ENCODE assay signal across 1 cellular context in genomic region chr1:66343569-66344325, GRCh38.
TF ChIP-seq lines count a peak whose summit lies in the region.

No MANE protein-coding gene starts in this region.

TF ChIP-seq in SK-N-SH, 30 proteins besides CTCF, POLR2A, EP300 and RAD21 (continued from another document):
- TF ChIP-seq, protein P1, sequence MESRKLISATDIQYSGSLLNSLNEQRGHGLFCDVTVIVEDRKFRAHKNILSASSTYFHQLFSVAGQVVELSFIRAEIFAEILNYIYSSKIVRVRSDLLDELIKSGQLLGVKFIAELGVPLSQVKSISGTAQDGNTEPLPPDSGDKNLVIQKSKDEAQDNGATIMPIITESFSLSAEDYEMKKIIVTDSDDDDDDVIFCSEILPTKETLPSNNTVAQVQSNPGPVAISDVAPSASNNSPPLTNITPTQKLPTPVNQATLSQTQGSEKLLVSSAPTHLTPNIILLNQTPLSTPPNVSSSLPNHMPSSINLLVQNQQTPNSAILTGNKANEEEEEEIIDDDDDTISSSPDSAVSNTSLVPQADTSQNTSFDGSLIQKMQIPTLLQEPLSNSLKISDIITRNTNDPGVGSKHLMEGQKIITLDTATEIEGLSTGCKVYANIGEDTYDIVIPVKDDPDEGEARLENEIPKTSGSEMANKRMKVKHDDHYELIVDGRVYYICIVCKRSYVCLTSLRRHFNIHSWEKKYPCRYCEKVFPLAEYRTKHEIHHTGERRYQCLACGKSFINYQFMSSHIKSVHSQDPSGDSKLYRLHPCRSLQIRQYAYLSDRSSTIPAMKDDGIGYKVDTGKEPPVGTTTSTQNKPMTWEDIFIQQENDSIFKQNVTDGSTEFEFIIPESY (IDR thresholded peaks at IDR 0.05; ENCODE audit: borderline replicate concordance, low read depth): no peak
- TF ChIP-seq USF1 (IDR thresholded peaks at IDR 0.05; ENCODE audit: borderline replicate concordance, low read depth): no peak
- TF ChIP-seq, protein P2, sequence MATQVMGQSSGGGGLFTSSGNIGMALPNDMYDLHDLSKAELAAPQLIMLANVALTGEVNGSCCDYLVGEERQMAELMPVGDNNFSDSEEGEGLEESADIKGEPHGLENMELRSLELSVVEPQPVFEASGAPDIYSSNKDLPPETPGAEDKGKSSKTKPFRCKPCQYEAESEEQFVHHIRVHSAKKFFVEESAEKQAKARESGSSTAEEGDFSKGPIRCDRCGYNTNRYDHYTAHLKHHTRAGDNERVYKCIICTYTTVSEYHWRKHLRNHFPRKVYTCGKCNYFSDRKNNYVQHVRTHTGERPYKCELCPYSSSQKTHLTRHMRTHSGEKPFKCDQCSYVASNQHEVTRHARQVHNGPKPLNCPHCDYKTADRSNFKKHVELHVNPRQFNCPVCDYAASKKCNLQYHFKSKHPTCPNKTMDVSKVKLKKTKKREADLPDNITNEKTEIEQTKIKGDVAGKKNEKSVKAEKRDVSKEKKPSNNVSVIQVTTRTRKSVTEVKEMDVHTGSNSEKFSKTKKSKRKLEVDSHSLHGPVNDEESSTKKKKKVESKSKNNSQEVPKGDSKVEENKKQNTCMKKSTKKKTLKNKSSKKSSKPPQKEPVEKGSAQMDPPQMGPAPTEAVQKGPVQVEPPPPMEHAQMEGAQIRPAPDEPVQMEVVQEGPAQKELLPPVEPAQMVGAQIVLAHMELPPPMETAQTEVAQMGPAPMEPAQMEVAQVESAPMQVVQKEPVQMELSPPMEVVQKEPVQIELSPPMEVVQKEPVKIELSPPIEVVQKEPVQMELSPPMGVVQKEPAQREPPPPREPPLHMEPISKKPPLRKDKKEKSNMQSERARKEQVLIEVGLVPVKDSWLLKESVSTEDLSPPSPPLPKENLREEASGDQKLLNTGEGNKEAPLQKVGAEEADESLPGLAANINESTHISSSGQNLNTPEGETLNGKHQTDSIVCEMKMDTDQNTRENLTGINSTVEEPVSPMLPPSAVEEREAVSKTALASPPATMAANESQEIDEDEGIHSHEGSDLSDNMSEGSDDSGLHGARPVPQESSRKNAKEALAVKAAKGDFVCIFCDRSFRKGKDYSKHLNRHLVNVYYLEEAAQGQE (IDR thresholded peaks at IDR 0.05; ENCODE audit: low read depth, low read length): no peak
